In the genomic region with DNA sequence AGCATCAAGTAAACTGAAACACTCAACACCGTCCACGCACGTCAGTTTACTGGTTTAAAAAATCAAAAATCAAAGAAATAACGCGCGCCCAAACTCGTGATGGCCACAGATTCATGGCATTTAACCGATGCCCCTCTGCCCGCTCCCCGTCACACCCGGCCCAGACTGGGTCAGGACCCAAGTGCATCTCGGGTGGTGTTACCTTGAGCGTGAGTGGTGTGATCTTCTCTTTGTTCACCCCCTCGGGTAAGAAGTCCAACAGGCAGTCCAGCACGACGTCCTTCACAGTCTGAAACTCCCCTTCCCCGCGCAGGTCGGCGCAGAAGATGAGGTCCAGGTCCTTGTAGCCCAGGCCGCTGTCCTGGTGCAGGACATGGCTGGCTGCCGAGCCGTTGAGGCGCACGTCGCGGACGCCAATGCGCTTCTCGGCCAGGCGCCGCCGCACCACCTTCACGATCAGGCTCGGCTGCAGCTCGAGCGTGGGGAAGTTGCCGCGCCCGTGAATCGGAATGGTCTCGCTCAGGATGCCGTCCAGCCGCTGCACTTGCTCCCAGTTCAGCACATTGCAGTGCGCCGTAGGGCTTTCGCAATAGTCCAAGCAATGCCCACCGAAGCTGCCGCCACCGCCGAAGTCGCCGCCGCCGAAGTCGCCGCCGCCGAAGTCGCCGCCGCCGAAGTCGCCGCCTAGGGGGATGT, we compare ENCODE assay signal across 8 cellular contexts. TPM values are rescaled to one million over a fixed set of nuclear protein-coding genes. Genes with fewer than 3 reads are reported as not detected.
DNase-seq lines count a peak whose midpoint lies in the region; ATAC-seq and TF ChIP-seq lines count a peak whose summit lies in the region.

No MANE protein-coding gene starts in this region.

- no peaks in the 10 kb centered on the region for H3K9me3 ChIP-seq in upper lobe of right lung

- H3K36me3 ChIP-seq in upper lobe of right lung = peaks cover 1% of the 10 kb centered on the region

- TF ChIP-seq CTCF in GM13976 (IDR thresholded peaks at IDR 0.05; ENCODE audit: borderline replicate concordance, control extremely low read depth, extremely low read depth, insufficient read depth, missing control alignments) (no peak), fibroblast of pulmonary artery (IDR thresholded peaks at IDR 0.05; ENCODE audit: low read length, missing control alignments) (no peak), natural killer cell (IDR thresholded peaks at IDR 0.05) (no peak), upper lobe of right lung (IDR thresholded peaks at IDR 0.05) (no peak)

- peak overlapping the region; percentile 83 for H3K4me3 Mint-ChIP-seq in activated T-helper 17 cell treated with anti-CD3 and anti-CD28 coated beads, Interleukin-2, amount 50 U/mL, for 72 hours
- peak overlapping the region; percentile 99 for H3K4me3 Mint-ChIP-seq in natural killer cell

- peak overlapping the region; percentile 45 for H3K27ac Mint-ChIP-seq in activated T-helper 17 cell treated with anti-CD3 and anti-CD28 coated beads, Interleukin-2, amount 50 U/mL, for 72 hours
- H3K27ac Mint-ChIP-seq in natural killer cell = peak overlapping the region; percentile 97 to 98

- in situ Hi-C loops in GM13976 (cut with MboI; ENCODE audit: low sequenced_read_pairs, unreplicated experiment) = no loop called here

- H3K27ac ChIP-seq in upper lobe of right lung = peak overlapping the region; percentile 94

- peaks cover 11% of the 10 kb centered on the region for H3K4me1 ChIP-seq in upper lobe of right lung

- peak; percentile 27 for DNase-seq in GM13976 (ENCODE audit: low spot score)
- DNase-seq in NCI-H526 (lab: John Stamatoyannopoulos, UW) = peak; percentile 23 to 76
- peak; percentile 57 for DNase-seq in fibroblast of pulmonary artery (ENCODE audit: low read depth)
- peak; percentile 53 for DNase-seq in natural killer cell
- peak; percentile 87 for DNase-seq in upper lobe of right lung

- no peaks in the 10 kb centered on the region for H3K27me3 ChIP-seq in upper lobe of right lung

- H3K4me1 Mint-ChIP-seq in activated T-helper 17 cell treated with anti-CD3 and anti-CD28 coated beads, Interleukin-2, amount 50 U/mL, for 72 hours = peaks cover 5% of the 10 kb centered on the region
- peaks cover 55 to 63% of the 10 kb centered on the region in 2 donors for H3K4me1 Mint-ChIP-seq in natural killer cell

- peaks cover 8% of the 10 kb centered on the region for H3K36me3 Mint-ChIP-seq in activated T-helper 17 cell treated with anti-CD3 and anti-CD28 coated beads, Interleukin-2, amount 50 U/mL, for 72 hours (ENCODE audit: low read depth)
- H3K36me3 Mint-ChIP-seq in natural killer cell = peaks cover 9% of the 10 kb centered on the region

- intact Hi-C loops in natural killer cell (cut with micrococcal nuclease) = loop anchor here (1.0 to 5.0 kb wide), 6 partner anchors 1297 to 1974 kb away; a partner anchor contains a TSS
- intact Hi-C loops in upper lobe of right lung (cut with DNase I) = no loop called here

- ATAC-seq in activated T-helper 17 cell treated with anti-CD3 and anti-CD28 coated beads, Interleukin-2, amount 50 U/mL, for 72 hours (replicated peaks) = no peak
- ATAC-seq in natural killer cell (no peak), upper lobe of right lung (peak; percentile 26), GM19328 (IDR thresholded peaks at IDR 0.05; ENCODE audit: unreplicated experiment) (no peak), HG03457 (IDR thresholded peaks at IDR 0.05; ENCODE audit: unreplicated experiment) (no peak)

- H3K4me3 ChIP-seq in fibroblast of pulmonary artery (replicated peaks; ENCODE audit: low read depth, low read length) (peak overlapping the region; percentile 89), upper lobe of right lung (peak overlapping the region; percentile 84)

- peaks cover 16% of the 10 kb centered on the region for H3K27me3 Mint-ChIP-seq in activated T-helper 17 cell treated with anti-CD3 and anti-CD28 coated beads, Interleukin-2, amount 50 U/mL, for 72 hours
- peaks cover 0 to 3% of the 10 kb centered on the region in 2 donors for H3K27me3 Mint-ChIP-seq in natural killer cell (ENCODE audit: low read depth in 2 of 2)

- H3K9me3 Mint-ChIP-seq in activated T-helper 17 cell treated with anti-CD3 and anti-CD28 coated beads, Interleukin-2, amount 50 U/mL, for 72 hours = no peaks in the 10 kb centered on the region
- no peaks in the 10 kb centered on the region for H3K9me3 Mint-ChIP-seq in natural killer cell

RNA-seq across cellular contexts. Expression of a gene that starts 0.9 kb away (rescaled TPM):
- under 1 TPM; 0.41 to 0.79 TPM for total RNA-seq in activated T-helper 17 cell treated with anti-CD3 and anti-CD28 coated beads, Interleukin-2, amount 50 U/mL, for 72 hours
- total RNA-seq in natural killer cell = 10 to 100 TPM; 22.9 to 23.8 (median 22.9) TPM
- total RNA-seq in upper lobe of right lung = 17.2 TPM

Comparison
In these comparisons a context has a peak if more than half of its experiments do, and no peak if none do; other contexts are left out.
1. DNase-seq: peak in every context shown above with its lines; median percentile 87 in upper lobe of right lung; 57 in fibroblast of pulmonary artery; 53 in natural killer cell; 50 in NCI-H526; 27 in GM13976.
2. RNA of a gene that starts 0.9 kb away (total RNA-seq): 22.9 to 23.8 TPM in natural killer cell and 17.2 TPM in upper lobe of right lung (single experiment); 0.41 to 0.79 TPM in activated T-helper 17 cell treated with anti-CD3 and anti-CD28 coated beads, Interleukin-2, amount 50 U/mL, for 72 hours; every median in the first group is over 10 times any median in the second.